In genomic region chr22:19988965-19989724, GRCh38 we compare ENCODE assay signal across 1 cellular context.
A peak's percentile ranks its signal among the peaks of the same experiment; 100 is the strongest.
TF ChIP-seq lines count a peak whose summit lies in the region.

No MANE protein-coding gene starts in this region.

TF ChIP-seq in K562, 482 proteins besides CTCF, POLR2A, EP300 and RAD21 (continued from another document and continues in another):
- no peak; the same call in 1 of the 2 replicates for TF ChIP-seq E2F1 (CRISPR knock-in tag; IDR thresholded peaks at IDR 0.05)
- TF ChIP-seq ZNF398 (CRISPR knock-in tag; IDR thresholded peaks at IDR 0.05): no peak
- TF ChIP-seq RBBP5 (IDR thresholded peaks at IDR 0.05; ENCODE audit: borderline replicate concordance, insufficient read depth, low read length, poor library complexity, severe bottlenecking): peak; percentile 81
- TF ChIP-seq THAP12 (CRISPR knock-in tag; IDR thresholded peaks at IDR 0.05): 0 out of 2 replicates have a peak, but pooled peaks have one; percentile 64
- TF ChIP-seq CGGBP1 (CRISPR knock-in tag; IDR thresholded peaks at IDR 0.05): no peak
- no peak for TF ChIP-seq MCM3 (IDR thresholded peaks at IDR 0.05)
- no peak; the same call in 1 of the 2 replicates for TF ChIP-seq VEZF1 (CRISPR knock-in tag; IDR thresholded peaks at IDR 0.05)
- peak; percentile 5; the same call in 1 of the 2 replicates for TF ChIP-seq CBFA2T3 (IDR thresholded peaks at IDR 0.05)
- 0 out of 2 replicates have a peak, but pooled peaks have one; percentile 59 for TF ChIP-seq ZBTB9 (CRISPR knock-in tag; IDR thresholded peaks at IDR 0.05)
- no peak for TF ChIP-seq CHCHD3 (CRISPR knock-in tag; IDR thresholded peaks at IDR 0.05)
- TF ChIP-seq ZNF507 (tag; conservative IDR thresholded peaks at IDR 0.05): no peak
- no peak for TF ChIP-seq NR2F6 (CRISPR knock-in tag; IDR thresholded peaks at IDR 0.05)
- TF ChIP-seq ZNF644 (tag; IDR thresholded peaks at IDR 0.05; ENCODE audit: low read depth): no peak
- no peak for TF ChIP-seq ZNF175 (CRISPR knock-in tag; IDR thresholded peaks at IDR 0.05; ENCODE audit: low read depth)
- TF ChIP-seq ZBTB1 (CRISPR knock-in tag; IDR thresholded peaks at IDR 0.05; ENCODE audit: borderline replicate concordance, low read depth): no peak
- TF ChIP-seq BCOR (IDR thresholded peaks at IDR 0.05): no peak
- TF ChIP-seq RB1 (IDR thresholded peaks at IDR 0.05; ENCODE audit: low read depth): peak; percentile 21; the same call in 1 of the 2 replicates
- TF ChIP-seq ETV6 (IDR thresholded peaks at IDR 0.05; ENCODE audit: borderline replicate concordance in 1 of 2, low read depth in 2 of 2, low read length in 1 of 2): no peak
- no peak for TF ChIP-seq ETV6 (CRISPR knock-in tag; IDR thresholded peaks at IDR 0.05; ENCODE audit: borderline replicate concordance)
- TF ChIP-seq ZFPM2 (CRISPR knock-in tag; IDR thresholded peaks at IDR 0.05): 0 out of 2 replicates have a peak, but pooled peaks have one; percentile 46
- TF ChIP-seq CCAR2 (IDR thresholded peaks at IDR 0.05; ENCODE audit: low read depth, low read length): no peak
- TF ChIP-seq XRCC3 (IDR thresholded peaks at IDR 0.05): no peak
- TF ChIP-seq RBM14 (IDR thresholded peaks at IDR 0.05; ENCODE audit: borderline replicate concordance, insufficient read depth, low read depth, low read length): no peak
- no peak; the same call in 1 of the 2 replicates for TF ChIP-seq RUNX1 (IDR thresholded peaks at IDR 0.05; ENCODE audit: low read depth)
- TF ChIP-seq SETDB1 (IDR thresholded peaks at IDR 0.05; ENCODE audit: low read length): peak; percentile 40
- TF ChIP-seq TSC22D4 (tag; IDR thresholded peaks at IDR 0.05): no peak
- no peak for TF ChIP-seq ZNF277 (CRISPR knock-in tag; IDR thresholded peaks at IDR 0.05; ENCODE audit: borderline replicate concordance)
- peak; percentile 20; the same call in 1 of the 2 replicates for TF ChIP-seq SREBF1 (IDR thresholded peaks at IDR 0.05; ENCODE audit: borderline replicate concordance, low read depth, low read length)
- no peak for TF ChIP-seq IRF2 (CRISPR knock-in tag; IDR thresholded peaks at IDR 0.05)
- no peak for TF ChIP-seq MGA (IDR thresholded peaks at IDR 0.05)
- TF ChIP-seq HINFP (tag; conservative IDR thresholded peaks at IDR 0.05; ENCODE audit: low read depth): no peak
- TF ChIP-seq CSDE1 (IDR thresholded peaks at IDR 0.05): no peak
- no peak for TF ChIP-seq FOXP1 (CRISPR knock-in tag; IDR thresholded peaks at IDR 0.05)
- TF ChIP-seq THAP7 (CRISPR knock-in tag; IDR thresholded peaks at IDR 0.05): no peak
- TF ChIP-seq SMAD3 (CRISPR knock-in tag; conservative IDR thresholded peaks at IDR 0.05): no peak; the same call in 1 of the 2 replicates
